23 cellular contexts compared by ENCODE assay signal in genomic region chr2:10989782-10990181, GRCh38.
A peak's percentile ranks its signal among the peaks of the same experiment; 100 is the strongest.
DNase-seq lines count a peak whose midpoint lies in the region; ATAC-seq and TF ChIP-seq lines count a peak whose summit lies in the region.
"Had no signal": no experiment of that assay in that cellular context is flagged by ENCODE, and none has a peak within 500 bp of the region (broad histone marks: within the 10 kb centered on the region; RNA-seq: fewer than 3 reads in every experiment).

No MANE protein-coding gene starts in this region.

- H3K27ac ChIP-seq in WERI-Rb-1 = peak overlapping the region; percentile 74
- H3K27ac ChIP-seq in epithelial cell of prostate = peak overlapping the region; percentile 31
- H3K27ac ChIP-seq in RWPE1 = no peak overlapping the region
- H3K27ac ChIP-seq: 22Rv1, BLaER1, C4-2B had no signal

- H3K36me3 ChIP-seq in WERI-Rb-1 = no peaks in the 10 kb centered on the region
- H3K36me3 ChIP-seq: BLaER1 had no signal

- H3K36me3 Mint-ChIP-seq in activated CD4-positive, alpha-beta T cell treated with anti-CD3 and anti-CD28 coated beads, Interleukin-2, amount 10 ng/mL, durations not matched to agents 24 days and 14 days (ENCODE audit: low read depth) = no peaks in the 10 kb centered on the region
- H3K36me3 Mint-ChIP-seq: CD4-positive, CD25-positive, alpha-beta regulatory T cell; CD8-positive, alpha-beta T cell had no signal

- no peaks in the 10 kb centered on the region for H3K9me3 ChIP-seq in WERI-Rb-1 (ENCODE audit: severe bottlenecking)
- H3K9me3 ChIP-seq: BLaER1, Caco-2 had no signal

- peaks cover 3% of the 10 kb centered on the region for H3K27me3 Mint-ChIP-seq in activated CD4-positive, alpha-beta T cell treated with anti-CD3 and anti-CD28 coated beads, Interleukin-2, amount 10 ng/mL, durations not matched to agents 24 days and 14 days

- H3K4me3 ChIP-seq in WERI-Rb-1 (ENCODE audit: low read depth, low read length) = no peak overlapping the region
- H3K4me3 ChIP-seq: BLaER1, GM12878, GM23338 had no signal

- CTCF ChIA-PET in RWPE1 (lab: Yijun Ruan, JAX) = no interaction called here

- H3K4me1 Mint-ChIP-seq in activated CD4-positive, alpha-beta T cell treated with anti-CD3 and anti-CD28 coated beads, Interleukin-2, amount 10 ng/mL, durations not matched to agents 24 days and 14 days = no peaks in the 10 kb centered on the region
- H3K4me1 Mint-ChIP-seq: B cell; CD4-positive, CD25-positive, alpha-beta regulatory T cell; GM23338 had no signal

- no peak for ATAC-seq in HG03097 (IDR thresholded peaks at IDR 0.05; ENCODE audit: low FRiP score, unreplicated experiment)
- ATAC-seq: CD8-positive, alpha-beta T cell; GM12878; GM23338; HCT116 had no signal

- no peak overlapping the region for H3K4me3 Mint-ChIP-seq in activated CD4-positive, alpha-beta T cell treated with anti-CD3 and anti-CD28 coated beads, Interleukin-2, amount 10 ng/mL, durations not matched to agents 24 days and 14 days
- H3K4me3 Mint-ChIP-seq: B cell; CD4-positive, CD25-positive, alpha-beta regulatory T cell; CD8-positive, alpha-beta T cell; GM23338; H9 had no signal

- DNase-seq in activated CD4-positive, CD25-positive, alpha-beta regulatory T cell treated with anti-CD3 and anti-CD28 coated beads, Interleukin-2, amount 50 U/mL, for 72 hours = peak; percentile 17
- no peak for DNase-seq in activated CD4-positive, CD25-positive, alpha-beta regulatory T cell (lab: John Stamatoyannopoulos, UW)
- DNase-seq in WERI-Rb-1 = no peak
- peak; percentile 27 for DNase-seq in epithelial cell of prostate (ENCODE audit: low read depth, low spot score)
- peak; percentile 35 for DNase-seq in mesenteric fat pad (ENCODE audit: low spot score)
- DNase-seq in RWPE1 (ENCODE audit: low spot score) = no peak
- DNase-seq in activated CD4-positive, alpha-beta T cell treated with anti-CD3 and anti-CD28 coated beads, Interleukin-2, amount 10 ng/mL, durations not matched to agents 24 days and 14 days = no peak
- DNase-seq: Caco-2; CD4-positive, CD25-positive, alpha-beta regulatory T cell; CD8-positive, alpha-beta T cell; DMS 273 treated with DMSO at 0.1 percent for 48 hours; DMS79; EL; GDM1; H9 had no signal

- no peak overlapping the region for H3K27ac Mint-ChIP-seq in activated CD4-positive, alpha-beta T cell treated with anti-CD3 and anti-CD28 coated beads, Interleukin-2, amount 10 ng/mL, durations not matched to agents 24 days and 14 days
- H3K27ac Mint-ChIP-seq: B cell; CD8-positive, alpha-beta T cell; GM23338 had no signal

- intact Hi-C loops in activated CD4-positive, alpha-beta T cell treated with anti-CD3 and anti-CD28 coated beads, Interleukin-2, amount 10 ng/mL, durations not matched to agents 24 days and 14 days (cut with micrococcal nuclease) = no loop called here

- no peaks in the 10 kb centered on the region for H3K9me3 Mint-ChIP-seq in activated CD4-positive, alpha-beta T cell treated with anti-CD3 and anti-CD28 coated beads, Interleukin-2, amount 10 ng/mL, durations not matched to agents 24 days and 14 days
- H3K9me3 Mint-ChIP-seq: CD8-positive, alpha-beta T cell; GM23338; H9 had no signal

- POLR2A ChIA-PET in RWPE1 (lab: Yijun Ruan, JAX; ENCODE audit: low non-redundant PET) = no interaction called here

- H3K27me3 ChIP-seq in WERI-Rb-1 (ENCODE audit: insufficient read depth, low read depth, severe bottlenecking) = no peaks in the 10 kb centered on the region
- H3K27me3 ChIP-seq: BLaER1 had no signal

- TF ChIP-seq CTCF in WERI-Rb-1 (IDR thresholded peaks at IDR 0.05; ENCODE audit: low read depth, low read length) = no peak
- TF ChIP-seq CTCF in RWPE1 (conservative IDR thresholded peaks at IDR 0.05; ENCODE audit: low read depth) = no peak

Comparison
In these comparisons a context has a peak if more than half of its experiments do, and no peak if none do; other contexts are left out.
1. DNase-seq: peak in activated CD4-positive, CD25-positive, alpha-beta regulatory T cell treated with anti-CD3 and anti-CD28 coated beads, Interleukin-2, amount 50 U/mL, for 72 hours (single experiment), epithelial cell of prostate (single experiment) and mesenteric fat pad (single experiment); none in activated CD4-positive, CD25-positive, alpha-beta regulatory T cell (0 of 4), WERI-Rb-1 (single experiment), RWPE1 (single experiment) and activated CD4-positive, alpha-beta T cell treated with anti-CD3 and anti-CD28 coated beads, Interleukin-2, amount 10 ng/mL, durations not matched to agents 24 days and 14 days (single experiment).